ENCODE assay signal across 1 cellular context in genomic region chr11:118264568-118265470, GRCh38.
TF ChIP-seq lines count a peak whose summit lies in the region.

No MANE protein-coding gene starts in this region.

TF ChIP-seq in HepG2, 621 proteins besides CTCF, POLR2A, EP300 and RAD21 (continues in another document):
- TF ChIP-seq ZNF263 (CRISPR knock-in tag; IDR thresholded peaks at IDR 0.05), result 0 out of 2 replicates have a peak, but pooled peaks have one; percentile 15
- TF ChIP-seq ZFP82 (CRISPR knock-in tag; IDR thresholded peaks at IDR 0.05; ENCODE audit: borderline replicate concordance), result no peak
- TF ChIP-seq, protein P1, sequence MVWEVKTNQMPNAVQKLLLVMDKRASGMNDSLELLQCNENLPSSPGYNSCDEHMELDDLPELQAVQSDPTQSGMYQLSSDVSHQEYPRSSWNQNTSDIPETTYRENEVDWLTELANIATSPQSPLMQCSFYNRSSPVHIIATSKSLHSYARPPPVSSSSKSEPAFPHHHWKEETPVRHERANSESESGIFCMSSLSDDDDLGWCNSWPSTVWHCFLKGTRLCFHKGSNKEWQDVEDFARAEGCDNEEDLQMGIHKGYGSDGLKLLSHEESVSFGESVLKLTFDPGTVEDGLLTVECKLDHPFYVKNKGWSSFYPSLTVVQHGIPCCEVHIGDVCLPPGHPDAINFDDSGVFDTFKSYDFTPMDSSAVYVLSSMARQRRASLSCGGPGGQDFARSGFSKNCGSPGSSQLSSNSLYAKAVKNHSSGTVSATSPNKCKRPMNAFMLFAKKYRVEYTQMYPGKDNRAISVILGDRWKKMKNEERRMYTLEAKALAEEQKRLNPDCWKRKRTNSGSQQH (CRISPR knock-in tag; IDR thresholded peaks at IDR 0.05; ENCODE audit: low read depth), result 0 out of 2 replicates have a peak, but pooled peaks have one; percentile 20
- 0 out of 2 replicates have a peak, but pooled peaks have one; percentile 0 for TF ChIP-seq HINFP (CRISPR knock-in tag; IDR thresholded peaks at IDR 0.05; ENCODE audit: low read depth)
- no peak for TF ChIP-seq SOX5 (CRISPR knock-in tag; IDR thresholded peaks at IDR 0.05; ENCODE audit: borderline replicate concordance)
- 0 out of 2 replicates have a peak, but pooled peaks have one; percentile 46 for TF ChIP-seq ZNF510 (CRISPR knock-in tag; IDR thresholded peaks at IDR 0.05; ENCODE audit: low read depth)
- no peak for TF ChIP-seq ZFP36L1 (CRISPR knock-in tag; IDR thresholded peaks at IDR 0.05)
- TF ChIP-seq, protein P2, sequence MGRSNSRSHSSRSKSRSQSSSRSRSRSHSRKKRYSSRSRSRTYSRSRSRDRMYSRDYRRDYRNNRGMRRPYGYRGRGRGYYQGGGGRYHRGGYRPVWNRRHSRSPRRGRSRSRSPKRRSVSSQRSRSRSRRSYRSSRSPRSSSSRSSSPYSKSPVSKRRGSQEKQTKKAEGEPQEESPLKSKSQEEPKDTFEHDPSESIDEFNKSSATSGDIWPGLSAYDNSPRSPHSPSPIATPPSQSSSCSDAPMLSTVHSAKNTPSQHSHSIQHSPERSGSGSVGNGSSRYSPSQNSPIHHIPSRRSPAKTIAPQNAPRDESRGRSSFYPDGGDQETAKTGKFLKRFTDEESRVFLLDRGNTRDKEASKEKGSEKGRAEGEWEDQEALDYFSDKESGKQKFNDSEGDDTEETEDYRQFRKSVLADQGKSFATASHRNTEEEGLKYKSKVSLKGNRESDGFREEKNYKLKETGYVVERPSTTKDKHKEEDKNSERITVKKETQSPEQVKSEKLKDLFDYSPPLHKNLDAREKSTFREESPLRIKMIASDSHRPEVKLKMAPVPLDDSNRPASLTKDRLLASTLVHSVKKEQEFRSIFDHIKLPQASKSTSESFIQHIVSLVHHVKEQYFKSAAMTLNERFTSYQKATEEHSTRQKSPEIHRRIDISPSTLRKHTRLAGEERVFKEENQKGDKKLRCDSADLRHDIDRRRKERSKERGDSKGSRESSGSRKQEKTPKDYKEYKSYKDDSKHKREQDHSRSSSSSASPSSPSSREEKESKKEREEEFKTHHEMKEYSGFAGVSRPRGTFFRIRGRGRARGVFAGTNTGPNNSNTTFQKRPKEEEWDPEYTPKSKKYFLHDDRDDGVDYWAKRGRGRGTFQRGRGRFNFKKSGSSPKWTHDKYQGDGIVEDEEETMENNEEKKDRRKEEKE (IDR thresholded peaks at IDR 0.05), result no peak
- no peak for TF ChIP-seq FOXA3 (CRISPR knock-in tag; IDR thresholded peaks at IDR 0.05)
- TF ChIP-seq ZBTB20 (CRISPR knock-in tag; IDR thresholded peaks at IDR 0.05; ENCODE audit: borderline replicate concordance, low read depth), result 0 out of 2 replicates have a peak, but pooled peaks have one; percentile 0
- TF ChIP-seq, protein P3, sequence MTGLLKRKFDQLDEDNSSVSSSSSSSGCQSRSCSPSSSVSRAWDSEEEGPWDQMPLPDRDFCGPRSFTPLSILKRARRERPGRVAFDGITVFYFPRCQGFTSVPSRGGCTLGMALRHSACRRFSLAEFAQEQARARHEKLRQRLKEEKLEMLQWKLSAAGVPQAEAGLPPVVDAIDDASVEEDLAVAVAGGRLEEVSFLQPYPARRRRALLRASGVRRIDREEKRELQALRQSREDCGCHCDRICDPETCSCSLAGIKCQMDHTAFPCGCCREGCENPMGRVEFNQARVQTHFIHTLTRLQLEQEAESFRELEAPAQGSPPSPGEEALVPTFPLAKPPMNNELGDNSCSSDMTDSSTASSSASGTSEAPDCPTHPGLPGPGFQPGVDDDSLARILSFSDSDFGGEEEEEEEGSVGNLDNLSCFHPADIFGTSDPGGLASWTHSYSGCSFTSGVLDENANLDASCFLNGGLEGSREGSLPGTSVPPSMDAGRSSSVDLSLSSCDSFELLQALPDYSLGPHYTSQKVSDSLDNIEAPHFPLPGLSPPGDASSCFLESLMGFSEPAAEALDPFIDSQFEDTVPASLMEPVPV (CRISPR knock-in tag; IDR thresholded peaks at IDR 0.05), result no peak
- no peak for TF ChIP-seq ZNF350 (CRISPR knock-in tag; IDR thresholded peaks at IDR 0.05; ENCODE audit: borderline replicate concordance, low read depth)
- TF ChIP-seq ZBTB46 (CRISPR knock-in tag; IDR thresholded peaks at IDR 0.05; ENCODE audit: borderline replicate concordance), result 0 out of 2 replicates have a peak, but pooled peaks have one; percentile 66
- peak; percentile 7 for TF ChIP-seq HOXA3 (CRISPR knock-in tag; IDR thresholded peaks at IDR 0.05)
- TF ChIP-seq, protein P4, sequence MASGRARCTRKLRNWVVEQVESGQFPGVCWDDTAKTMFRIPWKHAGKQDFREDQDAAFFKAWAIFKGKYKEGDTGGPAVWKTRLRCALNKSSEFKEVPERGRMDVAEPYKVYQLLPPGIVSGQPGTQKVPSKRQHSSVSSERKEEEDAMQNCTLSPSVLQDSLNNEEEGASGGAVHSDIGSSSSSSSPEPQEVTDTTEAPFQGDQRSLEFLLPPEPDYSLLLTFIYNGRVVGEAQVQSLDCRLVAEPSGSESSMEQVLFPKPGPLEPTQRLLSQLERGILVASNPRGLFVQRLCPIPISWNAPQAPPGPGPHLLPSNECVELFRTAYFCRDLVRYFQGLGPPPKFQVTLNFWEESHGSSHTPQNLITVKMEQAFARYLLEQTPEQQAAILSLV (CRISPR knock-in tag; IDR thresholded peaks at IDR 0.05; ENCODE audit: borderline replicate concordance), result no peak
- TF ChIP-seq ZNF556 (CRISPR knock-in tag; IDR thresholded peaks at IDR 0.05; ENCODE audit: borderline replicate concordance), result 0 out of 2 replicates have a peak, but pooled peaks have one; percentile 50
- no peak for TF ChIP-seq ZNF318 (CRISPR knock-in tag; IDR thresholded peaks at IDR 0.05)
- TF ChIP-seq XBP1 (CRISPR knock-in tag; IDR thresholded peaks at IDR 0.05), result no peak
- no peak for TF ChIP-seq ZNF335 (CRISPR knock-in tag; IDR thresholded peaks at IDR 0.05)
- TF ChIP-seq PAX8 (CRISPR knock-in tag; IDR thresholded peaks at IDR 0.05; ENCODE audit: borderline replicate concordance), result no peak
- no peak for TF ChIP-seq TP53 (CRISPR knock-in tag; conservative IDR thresholded peaks at IDR 0.05)
- 0 out of 2 replicates have a peak, but pooled peaks have one; percentile 29 for TF ChIP-seq ZNF572 (CRISPR knock-in tag; IDR thresholded peaks at IDR 0.05)
- 0 out of 2 replicates have a peak, but pooled peaks have one; percentile 10 for TF ChIP-seq ZNF605 (CRISPR knock-in tag; IDR thresholded peaks at IDR 0.05)
- TF ChIP-seq ZNF431 (CRISPR knock-in tag; IDR thresholded peaks at IDR 0.05; ENCODE audit: borderline replicate concordance, low read depth), result peak; percentile 25; the same call in 1 of the 2 replicates
- TF ChIP-seq SALL1 (CRISPR knock-in tag; IDR thresholded peaks at IDR 0.05), result no peak
- TF ChIP-seq SRSF1 (optimal IDR thresholded peaks at IDR 0.05; ENCODE audit: low read depth, low read length), result no peak
- TF ChIP-seq HMGXB4 (CRISPR knock-in tag; IDR thresholded peaks at IDR 0.05; ENCODE audit: borderline replicate concordance in 1 of 2, low read depth in 1 of 2), result peak in 1 of 2 experiments; percentile 15; a peak in 1 of 4 replicates
- TF ChIP-seq ZNF713 (CRISPR knock-in tag; IDR thresholded peaks at IDR 0.05), result no peak
- no peak for TF ChIP-seq GRHL1 (CRISPR knock-in tag; conservative IDR thresholded peaks at IDR 0.05)
- 0 out of 2 replicates have a peak, but pooled peaks have one; percentile 32 for TF ChIP-seq TEF (CRISPR knock-in tag; IDR thresholded peaks at IDR 0.05)
